Comparison of ENCODE assay signal across 8 cellular contexts in genomic region chr19:36837902-36838783, GRCh38. TPM values are rescaled to one million over a fixed set of nuclear protein-coding genes. Genes with fewer than 3 reads are reported as not detected.
DNase-seq lines count a peak whose midpoint lies in the region; ATAC-seq, FAIRE-seq and TF ChIP-seq lines count a peak whose summit lies in the region.

Gene ZNF790, minus strand, starts transcription at chr19:36838387. Its CDS starts 12,768 bp downstream, at chr19:36825619.

- no peak for TF ChIP-seq EP300 in A549 (IDR thresholded peaks at IDR 0.05)

- TF ChIP-seq RAD21 in A549 (conservative IDR thresholded peaks at IDR 0.05 in 1 of 2, IDR thresholded peaks at IDR 0.05 in 1 of 2): no peak

- peak; percentile 26 to 80 for DNase-seq in A549 (ENCODE audit: low read depth in 1 of 2, low spot score in 1 of 2)
- DNase-seq in NCI-H345 treated with DMSO at 0.1 percent for 48 hours (lab: John Stamatoyannopoulos, UW; ENCODE audit: unreplicated experiment): peak; percentile 88
- peak; percentile 86 for DNase-seq in activated CD4-positive, alpha-beta T cell treated with anti-CD3 and anti-CD28 coated beads, Interleukin-2, amount 10 ng/mL, durations not matched to agents 7 days and 5 days
- DNase-seq in dedifferentiated amniotic fluid mesenchymal stem cell (ENCODE audit: extremely low spot score): peak; percentile 90
- DNase-seq in left lobe of liver (ENCODE audit: low spot score): peak; percentile 93
- DNase-seq in stimulated activated CD4-positive, alpha-beta T cell treated with anti-CD3 and anti-CD28 coated beads, Interleukin-2, amount 100 ng/mL, for 24 hours: peak; percentile 79 to 84

- ATAC-seq in A549: peak; percentile 94 to 96
- ATAC-seq in GM18861 (IDR thresholded peaks at IDR 0.05; ENCODE audit: unreplicated experiment): peak; percentile 87
- peak; percentile 92 for ATAC-seq in HG03097 (IDR thresholded peaks at IDR 0.05; ENCODE audit: low FRiP score, unreplicated experiment)
- peak; percentile 96 for ATAC-seq in left lobe of liver

- FAIRE-seq in A549 (lab: Jason Lieb, UNC): no peak

- no peaks in the 10 kb centered on the region for H3K4me1 ChIP-seq in A549

- H3K4me3 ChIP-seq in A549: peak within 1 kb of the TSS; percentile 37

- no peak within 1 kb of the TSS for H3K4me3 Mint-ChIP-seq in activated CD4-positive, alpha-beta T cell treated with anti-CD3 and anti-CD28 coated beads, Interleukin-2, amount 10 ng/mL, durations not matched to agents 7 days and 5 days

- WGBS in A549 (ENCODE audit: missing lambda C conversion rate): 10% methylated on average over 56 of the region's 56 CpGs

- POLR2A ChIA-PET in A549 (lab: Yijun Ruan, JAX): interaction anchor here (0.6 kb wide), 1 partner anchor 9 kb away, joined by 5 read pairs; no protein-coding TSS in a partner anchor
- POLR2A ChIA-PET in activated CD4-positive, alpha-beta T cell treated with anti-CD3 and anti-CD28 coated beads, Interleukin-2, amount 10 ng/mL, durations not matched to agents 7 days and 5 days (lab: Charles Lee): interaction anchor here (0.8 to 1.0 kb wide), 2 partner anchors 12 to 32 kb away, joined by 3 to 10 read pairs; partner anchors contain the start of gene ZNF345

- peaks cover 58% of the 10 kb centered on the region for H3K36me3 Mint-ChIP-seq in activated CD4-positive, alpha-beta T cell treated with anti-CD3 and anti-CD28 coated beads, Interleukin-2, amount 10 ng/mL, durations not matched to agents 7 days and 5 days (ENCODE audit: low read depth)

- 0 out of 2 replicates have a peak, but pooled peaks have one; percentile 13 for TF ChIP-seq POLR2A in A549 (IDR thresholded peaks at IDR 0.05; ENCODE audit: low read length)

- CTCF ChIA-PET in A549 (lab: Yijun Ruan, JAX): interaction anchor here (1.0 to 1.3 kb wide), 2 partner anchors 23 to 30 kb away, joined by 3 read pairs; no protein-coding TSS in a partner anchor
- CTCF ChIA-PET in activated CD4-positive, alpha-beta T cell treated with anti-CD3 and anti-CD28 coated beads, Interleukin-2, amount 10 ng/mL, durations not matched to agents 7 days and 5 days (lab: Charles Lee): interaction anchor here (0.6 to 3.2 kb wide), 3 partner anchors 11 to 260 kb away, joined by 3 to 27 read pairs (median 6); partner anchors contain the start of gene ZNF345

- no peak for TF ChIP-seq CTCF in A549 (IDR thresholded peaks at IDR 0.05)

- peaks cover 4% of the 10 kb centered on the region for H3K4me1 Mint-ChIP-seq in activated CD4-positive, alpha-beta T cell treated with anti-CD3 and anti-CD28 coated beads, Interleukin-2, amount 10 ng/mL, durations not matched to agents 7 days and 5 days

- peak within 1 kb of the TSS; percentile 51 for H3K4me2 ChIP-seq in A549

- peak within 1 kb of the TSS in 1 of 2 experiments; percentile 26; a peak in 2 of 6 replicates for H3K27ac ChIP-seq in A549

- peaks cover 43% of the 10 kb centered on the region for H3K9me3 Mint-ChIP-seq in activated CD4-positive, alpha-beta T cell treated with anti-CD3 and anti-CD28 coated beads, Interleukin-2, amount 10 ng/mL, durations not matched to agents 7 days and 5 days

- no peaks in the 10 kb centered on the region for H3K27me3 Mint-ChIP-seq in activated CD4-positive, alpha-beta T cell treated with anti-CD3 and anti-CD28 coated beads, Interleukin-2, amount 10 ng/mL, durations not matched to agents 7 days and 5 days

- peaks cover 97% of the 10 kb centered on the region for H3K9me3 ChIP-seq in A549

- H3K27ac Mint-ChIP-seq in activated CD4-positive, alpha-beta T cell treated with anti-CD3 and anti-CD28 coated beads, Interleukin-2, amount 10 ng/mL, durations not matched to agents 7 days and 5 days: no peak within 1 kb of the TSS

TF ChIP-seq in A549, 52 proteins besides CTCF, POLR2A, EP300 and RAD21:
- TF ChIP-seq EHMT2 (IDR thresholded peaks at IDR 0.05; ENCODE audit: low read depth) (no peak), GATA3 (IDR thresholded peaks at IDR 0.05; ENCODE audit: borderline replicate concordance) (no peak), MAX (IDR thresholded peaks at IDR 0.05) (0 out of 2 replicates have a peak, but pooled peaks have one; percentile 16)

RNA-seq across cellular contexts. Expression of gene ZNF790, which starts in this region (rescaled TPM):
- polyA plus RNA-seq in A549 (2011; rRNA removed) (0.37 and 0.52 TPM in 2 replicates), A549 (2017; fragmentation: RNase III; extraction: RNeasy Plus Mini Kit Qiagen cat#74134 plus additional on column Dnase treatment) (0.42 to 0.66 TPM (median 0.56 TPM) in 3 replicates)
- polyA plus RNA-seq in A549 (2012; cell fraction: cytosol; rRNA removed): 0.05 and 0.12 TPM in 2 replicates
- polyA plus RNA-seq in A549 (2012; cell fraction: nucleus; rRNA removed): 0.02 and 0.17 TPM in 2 replicates
- 0.17 and 0.29 TPM in 2 replicates for polyA minus RNA-seq in A549 (2011; rRNA and poly(A)+ RNA removed)
- total RNA-seq in activated CD4-positive, alpha-beta T cell treated with anti-CD3 and anti-CD28 coated beads, Interleukin-2, amount 10 ng/mL, durations not matched to agents 7 days and 5 days: 1 to 10 TPM; 8.0 to 9.1 TPM
- total RNA-seq in left lobe of liver: 5.1 TPM

Comparison
In these comparisons a context has a peak if more than half of its experiments do, and no peak if none do; other contexts are left out.
1. Peak in DNase-seq, ATAC-seq, H3K4me3 ChIP-seq and H3K4me2 ChIP-seq in A549; RNA of the gene not detected or under 1 TPM.